18 cellular contexts compared by ENCODE assay signal in the genomic region with DNA sequence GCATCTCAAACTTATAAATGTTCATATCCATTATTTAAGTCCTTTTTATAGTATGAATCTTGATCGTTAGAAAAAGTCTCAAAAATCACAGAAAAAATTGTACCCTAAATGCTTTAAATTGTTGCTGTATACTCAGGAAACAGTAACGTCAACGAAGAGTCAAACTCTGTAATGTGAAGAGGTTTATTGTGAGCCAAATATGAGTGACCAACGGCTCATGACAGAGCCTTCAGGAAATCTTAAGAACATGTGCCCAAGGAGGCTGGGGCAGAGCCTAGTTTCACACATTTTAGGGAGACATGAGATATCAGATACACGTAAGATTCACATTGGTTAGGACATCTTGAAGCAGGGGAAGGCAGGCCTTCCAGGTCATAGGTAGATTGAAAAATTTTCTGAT.
DNase-seq lines count a peak whose midpoint lies in the region; ATAC-seq and TF ChIP-seq lines count a peak whose summit lies in the region.
"Had no signal": no experiment of that assay in that cellular context is flagged by ENCODE, and none has a peak within 500 bp of the region (broad histone marks: within the 10 kb centered on the region; RNA-seq: fewer than 3 reads in every experiment).

No MANE protein-coding gene starts in this region.

- no peak for ATAC-seq in stimulated activated naive CD8-positive, alpha-beta T cell treated with anti-CD3 and anti-CD28 coated beads, Interleukin-15, Interleukin-2, amounts not matched to agents 100 U/mL and 50 U/mL, for 24 hours
- ATAC-seq in activated CD8-positive, alpha-beta T cell treated with anti-CD3 and anti-CD28 coated beads, Interleukin-2, amount 10 ng/mL, durations not matched to agents 7 days and 5 days, result no peak

- POLR2A ChIA-PET in activated CD8-positive, alpha-beta T cell treated with anti-CD3 and anti-CD28 coated beads, Interleukin-2, amount 10 ng/mL, durations not matched to agents 7 days and 5 days (lab: Charles Lee), result interaction anchor here (0.6 to 2.9 kb wide), 3 partner anchors 21 to 54 kb away, joined by 3 to 17 read pairs (median 4); no protein-coding TSS in a partner anchor

- peak overlapping the region; percentile 93 for H3K27ac Mint-ChIP-seq in stimulated activated naive CD8-positive, alpha-beta T cell treated with anti-CD3 and anti-CD28 coated beads, Interleukin-15, Interleukin-2, amounts not matched to agents 100 ng/mL and 50 ng/mL, for 24 hours
- peak overlapping the region; percentile 87 for H3K27ac Mint-ChIP-seq in activated CD8-positive, alpha-beta T cell treated with anti-CD3 and anti-CD28 coated beads, Interleukin-2, amount 10 ng/mL, durations not matched to agents 7 days and 5 days
- H3K27ac Mint-ChIP-seq in endothelial cell (ENCODE audit: unreplicated experiment) (peak overlapping the region; percentile 87), progenitor cell of endocrine pancreas (no peak overlapping the region)

- no peaks in the 10 kb centered on the region for H3K27me3 Mint-ChIP-seq in stimulated activated naive CD8-positive, alpha-beta T cell treated with anti-CD3 and anti-CD28 coated beads, Interleukin-15, Interleukin-2, amounts not matched to agents 100 ng/mL and 50 ng/mL, for 24 hours
- no peaks in the 10 kb centered on the region for H3K27me3 Mint-ChIP-seq in activated CD8-positive, alpha-beta T cell treated with anti-CD3 and anti-CD28 coated beads, Interleukin-2, amount 10 ng/mL, durations not matched to agents 7 days and 5 days (ENCODE audit: low read depth)
- H3K27me3 Mint-ChIP-seq in endothelial cell (ENCODE audit: unreplicated experiment) (peaks cover 6% of the 10 kb centered on the region), progenitor cell of endocrine pancreas (no peaks in the 10 kb centered on the region)

- peak overlapping the region in 3 of 4 donors; percentile 1 to 71 (median 17) for H3K27ac ChIP-seq in transverse colon
- H3K27ac ChIP-seq in breast epithelium, result peak overlapping the region in 1 of 2 donors; percentile 15
- no peak overlapping the region for H3K27ac ChIP-seq in hepatocyte
- H3K27ac ChIP-seq: GM23248, neutrophil, testis had no signal

- in situ Hi-C loops in transverse colon (cut with MboI; ENCODE audit: low pct_ligation_motif_present in 1 of 4, low pct_unique_long_range_greater_than_20kb in 1 of 4, low sequenced_read_pairs in 3 of 4), result no loop called here

- peaks cover 15% of the 10 kb centered on the region for H3K36me3 Mint-ChIP-seq in stimulated activated naive CD8-positive, alpha-beta T cell treated with anti-CD3 and anti-CD28 coated beads, Interleukin-15, Interleukin-2, amounts not matched to agents 100 ng/mL and 50 ng/mL, for 24 hours (ENCODE audit: low read depth)
- peaks cover 29% of the 10 kb centered on the region for H3K36me3 Mint-ChIP-seq in activated CD8-positive, alpha-beta T cell treated with anti-CD3 and anti-CD28 coated beads, Interleukin-2, amount 10 ng/mL, durations not matched to agents 7 days and 5 days (ENCODE audit: low read depth)
- H3K36me3 Mint-ChIP-seq in endothelial cell (ENCODE audit: low read depth, unreplicated experiment) (no peaks in the 10 kb centered on the region), progenitor cell of endocrine pancreas (ENCODE audit: insufficient read depth) (peaks cover 2% of the 10 kb centered on the region)

- no peak for TF ChIP-seq EP300 in transverse colon (IDR thresholded peaks at IDR 0.05; ENCODE audit: low read depth)

- intact Hi-C loops in transverse colon (cut with DNase I; ENCODE audit: low total_unique reads) (no loop called here), breast epithelium (cut with DNase I; ENCODE audit: low total_unique reads) (no loop called here)

- H3K36me3 ChIP-seq in transverse colon (no peaks in the 10 kb centered on the region), breast epithelium (no peaks in the 10 kb centered on the region), hepatocyte (replicated peaks; ENCODE audit: insufficient read depth, low read depth) (no peaks in the 10 kb centered on the region)
- H3K36me3 ChIP-seq: esophagus squamous epithelium, neutrophil had no signal

- H4K20me1 ChIP-seq in hepatocyte (ENCODE audit: insufficient read depth, poor library complexity, severe bottlenecking), result no peaks in the 10 kb centered on the region

- no peaks in the 10 kb centered on the region for H3K9me2 ChIP-seq in hepatocyte (replicated peaks; ENCODE audit: insufficient read depth)

- H3K9me3 Mint-ChIP-seq in stimulated activated naive CD8-positive, alpha-beta T cell treated with anti-CD3 and anti-CD28 coated beads, Interleukin-15, Interleukin-2, amounts not matched to agents 100 ng/mL and 50 ng/mL, for 24 hours, result no peaks in the 10 kb centered on the region
- no peaks in the 10 kb centered on the region for H3K9me3 Mint-ChIP-seq in activated CD8-positive, alpha-beta T cell treated with anti-CD3 and anti-CD28 coated beads, Interleukin-2, amount 10 ng/mL, durations not matched to agents 7 days and 5 days (ENCODE audit: insufficient read depth)
- H3K9me3 Mint-ChIP-seq in endothelial cell (ENCODE audit: unreplicated experiment) (no peaks in the 10 kb centered on the region), progenitor cell of endocrine pancreas (ENCODE audit: low read depth) (peaks cover 3% of the 10 kb centered on the region)
- H3K9me3 Mint-ChIP-seq: mesothelial cell of epicardium had no signal

- H3K4me2 ChIP-seq in hepatocyte, result no peak overlapping the region

- no peak for DNase-seq in stimulated activated naive CD8-positive, alpha-beta T cell treated with anti-CD3 and anti-CD28 coated beads, Interleukin-15, Interleukin-2, amounts not matched to agents 100 U/mL and 50 U/mL, for 24 hours
- DNase-seq in activated CD8-positive, alpha-beta T cell treated with anti-CD3 and anti-CD28 coated beads, Interleukin-2, amount 10 ng/mL, durations not matched to agents 7 days and 5 days, result no peak
- no peak for DNase-seq in endothelial cell (ENCODE audit: low spot score)
- DNase-seq in transverse colon, result no peak
- no peak for DNase-seq in breast epithelium (ENCODE audit: low spot score in 2 of 2)
- no peak for DNase-seq in progenitor cell of endocrine pancreas (ENCODE audit: low spot score, unreplicated experiment)
- no peak for DNase-seq in hepatocyte (ENCODE audit: low spot score)
- DNase-seq: activated CD4-positive, alpha-beta T cell treated with anti-CD3 and anti-CD28 coated beads for 4 hours; dermis blood vessel endothelial cell; esophagus squamous epithelium; GM23248; NCI-H146; NCI-H2227 treated with DMSO at 0.1 percent for 48 hours; Right ventricle myocardium superior; testis had no signal

- peaks cover 12 to 33% (median 13%) of the 10 kb centered on the region in 4 donors for H3K4me1 ChIP-seq in transverse colon
- H3K4me1 ChIP-seq in breast epithelium, result no peaks in the 10 kb centered on the region
- peaks cover 27% of the 10 kb centered on the region for H3K4me1 ChIP-seq in hepatocyte (ENCODE audit: insufficient read depth)

- peaks cover 45% of the 10 kb centered on the region for H3K79me2 ChIP-seq in hepatocyte

- TF ChIP-seq CTCF in endothelial cell (IDR thresholded peaks at IDR 0.05; ENCODE audit: unreplicated experiment) (no peak), transverse colon (IDR thresholded peaks at IDR 0.05) (no peak), breast epithelium (IDR thresholded peaks at IDR 0.05) (no peak), progenitor cell of endocrine pancreas (IDR thresholded peaks at IDR 0.05; ENCODE audit: unreplicated experiment) (no peak), hepatocyte (IDR thresholded peaks at IDR 0.05; ENCODE audit: poor library complexity) (no peak)

- H3K4me1 Mint-ChIP-seq in stimulated activated naive CD8-positive, alpha-beta T cell treated with anti-CD3 and anti-CD28 coated beads, Interleukin-15, Interleukin-2, amounts not matched to agents 100 ng/mL and 50 ng/mL, for 24 hours (ENCODE audit: low read depth), result peaks cover 99% of the 10 kb centered on the region
- H3K4me1 Mint-ChIP-seq in activated CD8-positive, alpha-beta T cell treated with anti-CD3 and anti-CD28 coated beads, Interleukin-2, amount 10 ng/mL, durations not matched to agents 7 days and 5 days (ENCODE audit: low read depth), result peaks cover 92% of the 10 kb centered on the region
- H3K4me1 Mint-ChIP-seq in endothelial cell (ENCODE audit: unreplicated experiment), result peaks cover 88% of the 10 kb centered on the region
- peaks cover 37% of the 10 kb centered on the region for H3K4me1 Mint-ChIP-seq in progenitor cell of endocrine pancreas (ENCODE audit: low read depth)

- CTCF ChIA-PET in activated CD8-positive, alpha-beta T cell treated with anti-CD3 and anti-CD28 coated beads, Interleukin-2, amount 10 ng/mL, durations not matched to agents 7 days and 5 days (lab: Charles Lee), result interaction anchor here (0.9 to 5.3 kb wide), 5 partner anchors 10 to 49 kb away, joined by 3 to 32 read pairs (median 5); no protein-coding TSS in a partner anchor

- no peaks in the 10 kb centered on the region for H3K9me3 ChIP-seq in transverse colon
- H3K9me3 ChIP-seq in breast epithelium, result no peaks in the 10 kb centered on the region
- H3K9me3 ChIP-seq in hepatocyte (ENCODE audit: low read depth), result no peaks in the 10 kb centered on the region
- H3K9me3 ChIP-seq: esophagus squamous epithelium, neutrophil, testis had no signal

- TF ChIP-seq POLR2A in transverse colon (IDR thresholded peaks at IDR 0.05) (no peak), breast epithelium (IDR thresholded peaks at IDR 0.05) (no peak)

- H3K4me3 ChIP-seq in transverse colon (no peak overlapping the region), breast epithelium (no peak overlapping the region), hepatocyte (no peak overlapping the region)
- H3K4me3 ChIP-seq: esophagus squamous epithelium, GM23248, testis had no signal

- H2AFZ ChIP-seq in hepatocyte, result no peak overlapping the region
- H2AFZ ChIP-seq: GM23248 had no signal

- WGBS in transverse colon (ENCODE audit: low coverage in 1 of 2), 2 donors, result 72 to 82% methylated on average over 3 to 5 of the region's 5 CpGs
- 85% methylated on average over 5 of the region's 5 CpGs for WGBS in hepatocyte (ENCODE audit: low lambda C conversion rate, missing lambda C conversion rate)

- H3K4me3 Mint-ChIP-seq in stimulated activated naive CD8-positive, alpha-beta T cell treated with anti-CD3 and anti-CD28 coated beads, Interleukin-15, Interleukin-2, amounts not matched to agents 100 ng/mL and 50 ng/mL, for 24 hours, result peak overlapping the region; percentile 44
- peak overlapping the region; percentile 48 for H3K4me3 Mint-ChIP-seq in activated CD8-positive, alpha-beta T cell treated with anti-CD3 and anti-CD28 coated beads, Interleukin-2, amount 10 ng/mL, durations not matched to agents 7 days and 5 days
- H3K4me3 Mint-ChIP-seq in endothelial cell (ENCODE audit: unreplicated experiment) (no peak overlapping the region), progenitor cell of endocrine pancreas (ENCODE audit: low read depth) (no peak overlapping the region)
- H3K4me3 Mint-ChIP-seq: mesothelial cell of epicardium had no signal

- H3K27me3 ChIP-seq in transverse colon (no peaks in the 10 kb centered on the region), breast epithelium (no peaks in the 10 kb centered on the region), hepatocyte (no peaks in the 10 kb centered on the region)
- H3K27me3 ChIP-seq: esophagus squamous epithelium, neutrophil, testis had no signal

Comparison
In these comparisons a context has a peak if more than half of its experiments do, and no peak if none do; other contexts are left out.
1. H3K4me3 Mint-ChIP-seq: peak in stimulated activated naive CD8-positive, alpha-beta T cell treated with anti-CD3 and anti-CD28 coated beads, Interleukin-15, Interleukin-2, amounts not matched to agents 100 ng/mL and 50 ng/mL, for 24 hours (single experiment) and activated CD8-positive, alpha-beta T cell treated with anti-CD3 and anti-CD28 coated beads, Interleukin-2, amount 10 ng/mL, durations not matched to agents 7 days and 5 days (single experiment); none in endothelial cell (single experiment) and progenitor cell of endocrine pancreas (single experiment).